In genomic region chr21:46605759-46606426, GRCh38 we compare ENCODE assay signal across 8 cellular contexts. TPM values are rescaled to one million over a fixed set of nuclear protein-coding genes. Genes with fewer than 3 reads are reported as not detected.
DNase-seq lines count a peak whose midpoint lies in the region; ATAC-seq and TF ChIP-seq lines count a peak whose summit lies in the region.

No MANE protein-coding gene starts in this region.

- H3K4me3 Mint-ChIP-seq in activated naive CD8-positive, alpha-beta T cell = peak overlapping the region; percentile 73

- H3K4me1 ChIP-seq in osteoblast (ENCODE audit: insufficient read depth, low read length) (peaks cover 6% of the 10 kb centered on the region), vagina (no peaks in the 10 kb centered on the region)

- intact Hi-C loops in vagina (cut with DNase I) = no loop called here

- H3K27ac Mint-ChIP-seq in activated naive CD8-positive, alpha-beta T cell = peak overlapping the region; percentile 87

- peaks cover 4% of the 10 kb centered on the region for H3K36me3 Mint-ChIP-seq in activated naive CD8-positive, alpha-beta T cell

- H4K20me1 ChIP-seq in osteoblast (ENCODE audit: insufficient read depth, low read length) = no peaks in the 10 kb centered on the region

- H3K27me3 Mint-ChIP-seq in activated naive CD8-positive, alpha-beta T cell = no peaks in the 10 kb centered on the region

- H3K4me3 ChIP-seq in NB4 (ENCODE audit: low read depth, low read length) (peak overlapping the region; percentile 32), osteoblast (ENCODE audit: insufficient read depth, low read length) (no peak overlapping the region), vagina (no peak overlapping the region)

- H3K27me3 ChIP-seq in osteoblast (ENCODE audit: insufficient read depth, low read length) (peaks cover 9% of the 10 kb centered on the region), vagina (no peaks in the 10 kb centered on the region)

- H2AFZ ChIP-seq in osteoblast (ENCODE audit: low read length) = peak overlapping the region; percentile 79

- CTCF ChIA-PET in HEK293T (lab: Yijun Ruan, JAX) = no interaction called here

- in situ Hi-C loops in GM13977 (cut with MboI; ENCODE audit: low pct_unique_long_range_greater_than_20kb, low sequenced_read_pairs, unreplicated experiment) = no loop called here

- peaks cover 3% of the 10 kb centered on the region for H3K9me3 ChIP-seq in osteoblast (ENCODE audit: low read depth, low read length)
- no peaks in the 10 kb centered on the region for H3K9me3 ChIP-seq in vagina

- H3K36me3 ChIP-seq in osteoblast (ENCODE audit: insufficient read depth, low read length) (no peaks in the 10 kb centered on the region), vagina (no peaks in the 10 kb centered on the region)

- TF ChIP-seq CTCF in GM13977 (IDR thresholded peaks at IDR 0.05; ENCODE audit: extremely low read depth, insufficient read depth, missing control alignments) (no peak), NB4 (IDR thresholded peaks at IDR 0.05; ENCODE audit: low read depth, low read length) (no peak), osteoblast (IDR thresholded peaks at IDR 0.05; ENCODE audit: extremely low read depth, low read depth, low read length) (no peak), vagina (IDR thresholded peaks at IDR 0.05) (no peak)

- no peak overlapping the region for H3K4me2 ChIP-seq in osteoblast (ENCODE audit: insufficient read depth, low read length)

- TF ChIP-seq POLR2A in NB4 (IDR thresholded peaks at IDR 0.05; ENCODE audit: extremely low read depth, insufficient read length) (no peak), vagina (IDR thresholded peaks at IDR 0.05) (no peak)

- POLR2A ChIA-PET in HEK293T (lab: Yijun Ruan, JAX) = no interaction called here

- H3K27ac ChIP-seq in osteoblast (ENCODE audit: low read depth, low read length) (no peak overlapping the region), vagina (no peak overlapping the region)

- H3K4me1 Mint-ChIP-seq in activated naive CD8-positive, alpha-beta T cell (ENCODE audit: low read depth) = peaks cover 76% of the 10 kb centered on the region

- ATAC-seq in HG03045 (IDR thresholded peaks at IDR 0.05; ENCODE audit: unreplicated experiment) (no peak), HG02973 (IDR thresholded peaks at IDR 0.05; ENCODE audit: unreplicated experiment) (no peak)

- DNase-seq in GM13977 (ENCODE audit: low spot score) (peak; percentile 63), NB4 (ENCODE audit: low read depth) (peak; percentile 97), osteoblast (ENCODE audit: insufficient read length, low spot score, missing footprints) (no peak), HEK293T (ENCODE audit: extremely low spot score) (no peak), vagina (ENCODE audit: extremely low spot score in 2 of 2) (no peak)

- no peaks in the 10 kb centered on the region for H3K79me2 ChIP-seq in osteoblast (ENCODE audit: insufficient read depth, low read length)

- H3K9me3 Mint-ChIP-seq in activated naive CD8-positive, alpha-beta T cell (ENCODE audit: low read depth) = no peaks in the 10 kb centered on the region

TF ChIP-seq in HEK293T, 16 proteins besides CTCF, POLR2A, EP300 and RAD21:
- no peak for TF ChIP-seq SP1 (IDR thresholded peaks at IDR 0.05)
- TF ChIP-seq CTBP1 (IDR thresholded peaks at IDR 0.05; ENCODE audit: borderline replicate concordance) = no peak
- no peak for TF ChIP-seq NFRKB (IDR thresholded peaks at IDR 0.05)
- no peak for TF ChIP-seq LEF1 (IDR thresholded peaks at IDR 0.05; ENCODE audit: borderline replicate concordance)
- no peak for TF ChIP-seq PKNOX1 (IDR thresholded peaks at IDR 0.05)
- no peak for TF ChIP-seq HDGF (IDR thresholded peaks at IDR 0.05; ENCODE audit: borderline replicate concordance)
- TF ChIP-seq FOXM1 (IDR thresholded peaks at IDR 0.05; ENCODE audit: borderline replicate concordance) = no peak
- TF ChIP-seq SUZ12 (IDR thresholded peaks at IDR 0.05) = no peak
- no peak for TF ChIP-seq ZNF384 (IDR thresholded peaks at IDR 0.05)
- TF ChIP-seq L3MBTL2 (conservative IDR thresholded peaks at IDR 0.05) = no peak

RNA-seq across cellular contexts. Expression of gene S100B, which starts 1.0 kb away (rescaled TPM):
- 0.29 and 1.4 TPM in 2 replicates for total RNA-seq in osteoblast
- 19.9 TPM for total RNA-seq in vagina

RNA-seq across cellular contexts. Expression of gene PRMT2, which starts 29.6 kb away (rescaled TPM):
- total RNA-seq in osteoblast (134 and 136 TPM in 2 replicates), vagina (78.1 TPM)

Comparison
In these comparisons a context has a peak if more than half of its experiments do, and no peak if none do; other contexts are left out.
1. DNase-seq: peak in GM13977 (single experiment) and NB4 (single experiment); none in osteoblast (single experiment), HEK293T (single experiment) and vagina (0 of 2).